Comparison of ENCODE assay signal across 11 cellular contexts in genomic region chr14:58082491-58083098, GRCh38.
DNase-seq lines count a peak whose midpoint lies in the region; ATAC-seq, FAIRE-seq and TF ChIP-seq lines count a peak whose summit lies in the region.
"Had no signal": no experiment of that assay in that cellular context is flagged by ENCODE, and none has a peak within 500 bp of the region (broad histone marks: within the 10 kb centered on the region; RNA-seq: fewer than 3 reads in every experiment).

No MANE protein-coding gene starts in this region.

- H3K4me1 ChIP-seq in HUES48 (ENCODE audit: control insufficient read depth, insufficient read depth, low read length) (peaks cover 17% of the 10 kb centered on the region; the same call in 1 of the 2 replicates), K562 (replicated peaks in 1 of 2; ENCODE audit: control insufficient read depth in 2 of 2, insufficient read depth in 2 of 2, low read length in 2 of 2) (no peaks in the 10 kb centered on the region; a peak in 1 of 5 replicates)

- no peak for TF ChIP-seq POLR2A in K562 (conservative IDR thresholded peaks at IDR 0.05)

- CTCF ChIA-PET in K562 (lab: Yijun Ruan, JAX; ENCODE audit: low intra/inter-chr PET ratio) = interaction anchor here (0.6 kb wide), 1 partner anchor 9 kb away, joined by 4 read pairs; no protein-coding TSS in a partner anchor

- intact Hi-C loops in K562 (cut with micrococcal nuclease) = no loop called here

- TF ChIP-seq RAD21 in K562 (CRISPR knock-in tag; conservative IDR thresholded peaks at IDR 0.05 in 1 of 2, IDR thresholded peaks at IDR 0.05 in 1 of 2) = no peak

- peak; percentile 79 for DNase-seq in A172 (ENCODE audit: low spot score)
- peak in 3 of 4 experiments; percentile 4 to 18 (median 13) for DNase-seq in K562 (ENCODE audit: extremely low read depth in 1 of 4, low spot score in 3 of 4)
- no peak for DNase-seq in activated CD4-positive, alpha-beta T cell treated with anti-CD3 and anti-CD28 coated beads for 4 hours
- no peak for DNase-seq in GOT3 (lab: John Stamatoyannopoulos, UW)
- no peak for DNase-seq in NCI-H2029 (lab: John Stamatoyannopoulos, UW)
- DNase-seq: activated CD4-positive, alpha-beta T cell treated with anti-CD3 and anti-CD28 coated beads for 36 hours; CD8-positive, alpha-beta T cell had no signal

- in situ Hi-C loops in K562 (cut with MboI) = loop anchor here (10.0 kb wide), 1 partner anchor 598 kb away; no protein-coding TSS in a partner anchor

- H3K27me3 ChIP-seq in HUES48 (ENCODE audit: control insufficient read depth, insufficient read depth, low read length) (no peaks in the 10 kb centered on the region), K562 (ENCODE audit: control insufficient read depth in 2 of 2, insufficient read depth in 2 of 2, low read length in 2 of 2) (no peaks in the 10 kb centered on the region)

- H4K20me1 ChIP-seq in K562 (replicated peaks; ENCODE audit: control insufficient read depth, insufficient read depth, low read length) = no peaks in the 10 kb centered on the region

- no peak for TF ChIP-seq CTCF in K562 (IDR thresholded peaks at IDR 0.05 in 2 of 3, conservative IDR thresholded peaks at IDR 0.05 in 1 of 3; ENCODE audit: insufficient read depth in 2 of 3, low read depth in 1 of 3, low read length in 3 of 3)

- H2AFZ ChIP-seq in K562 (ENCODE audit: low read depth, low read length) = peak overlapping the region; percentile 58; the same call in 1 of the 2 replicates

- TF ChIP-seq EP300 in K562 (IDR thresholded peaks at IDR 0.05; ENCODE audit: low read length) = no peak

- no peak overlapping the region for H3K4me2 ChIP-seq in K562 (ENCODE audit: insufficient read depth, low read length)

- H3K4me3 ChIP-seq in HUES48 (ENCODE audit: low read depth, low read length) (no peak overlapping the region), K562 (no peak overlapping the region)

- H3K9me3 ChIP-seq in HUES48 (ENCODE audit: control insufficient read depth, insufficient read depth, low read length) = no peaks in the 10 kb centered on the region
- H3K9me3 ChIP-seq in K562 (replicated peaks; ENCODE audit: control insufficient read depth, insufficient read depth, low read depth, low read length) = no peaks in the 10 kb centered on the region

- no peaks in the 10 kb centered on the region for H3K9me1 ChIP-seq in K562 (ENCODE audit: control insufficient read depth, insufficient read depth, low read length)

- POLR2A ChIA-PET in K562 (lab: Yijun Ruan, JAX) = no interaction called here

- no peaks in the 10 kb centered on the region for H3K36me3 ChIP-seq in HUES48 (ENCODE audit: control insufficient read depth, insufficient read depth, low read length)
- H3K36me3 ChIP-seq in K562 (ENCODE audit: control insufficient read depth, insufficient read depth, low read length) = no peaks in the 10 kb centered on the region

- H3K9ac ChIP-seq in HUES48 (ENCODE audit: low read depth, low read length) = no peak overlapping the region; the same call in 1 of the 2 replicates
- H3K9ac ChIP-seq in K562 (ENCODE audit: insufficient read depth in 1 of 2, low read depth in 2 of 2, low read length in 2 of 2) = no peak overlapping the region

- FAIRE-seq in K562 (lab: Jason Lieb, UNC) = no peak
- FAIRE-seq in islet of Langerhans (lab: Jason Lieb, UNC) = peak; percentile 56
- FAIRE-seq: frontal cortex had no signal

- ATAC-seq in K562 = peak; percentile 49; the same call in 1 of the 3 replicates
- ATAC-seq in GM19324 (IDR thresholded peaks at IDR 0.05; ENCODE audit: low FRiP score, unreplicated experiment) = no peak
- ATAC-seq: activated CD4-positive, alpha-beta T cell treated with anti-CD3 and anti-CD28 coated beads for 36 hours; CD8-positive, alpha-beta T cell had no signal

- H3K79me2 ChIP-seq in K562 (ENCODE audit: control insufficient read depth, insufficient read depth, low read length) = no peaks in the 10 kb centered on the region

- WGBS in K562 (ENCODE audit: insufficient coverage, low coverage, missing lambda C conversion rate) = 0% methylated on average over 1 of the region's 1 CpG

- H3K27ac ChIP-seq in HUES48 (ENCODE audit: low read depth, low read length) (peak overlapping the region; percentile 49), K562 (ENCODE audit: extremely low read depth, low read depth, low read length) (no peak overlapping the region; the same call in 2 of the 3 replicates)

- no TSS peak for BruUV-seq in K562 (replicated peaks; lab: Mats Ljungman, UMichigan)

TF ChIP-seq in K562, 482 proteins besides CTCF, POLR2A, EP300 and RAD21:
- TF ChIP-seq JUND (IDR thresholded peaks at IDR 0.05; ENCODE audit: borderline replicate concordance, low read depth, low read length) (peak; percentile 57; the same call in 1 of the 2 replicates), JUND (tag; IDR thresholded peaks at IDR 0.05; ENCODE audit: borderline replicate concordance, low read depth, low read length) (peak; percentile 65; the same call in 2 of the 3 replicates), TFE3 (CRISPR knock-in tag; IDR thresholded peaks at IDR 0.05) (peak; percentile 54), ARHGAP35 (IDR thresholded peaks at IDR 0.05; ENCODE audit: partially characterized antibody) (no peak), JUN (IDR thresholded peaks at IDR 0.05; ENCODE audit: borderline replicate concordance, low read depth, low read length) (0 out of 2 replicates have a peak, but pooled peaks have one; percentile 21), JUN (CRISPR knock-in tag; IDR thresholded peaks at IDR 0.05; ENCODE audit: borderline replicate concordance) (no peak), UBTF (IDR thresholded peaks at IDR 0.05; ENCODE audit: borderline replicate concordance in 1 of 2, low read depth in 2 of 2, low read length in 2 of 2) (no peak), MAFK (IDR thresholded peaks at IDR 0.05; ENCODE audit: low read length) (0 out of 2 replicates have a peak, but pooled peaks have one; percentile 13), C11orf30 (IDR thresholded peaks at IDR 0.05; ENCODE audit: low read depth) (peak; percentile 9; the same call in 1 of the 2 replicates), RBM15 (IDR thresholded peaks at IDR 0.05; ENCODE audit: insufficient read depth, low read length) (no peak), BACH1 (tag; IDR thresholded peaks at IDR 0.05) (peak; percentile 41; the same call in 1 of the 2 replicates), FOSL1 (tag; conservative IDR thresholded peaks at IDR 0.05) (peak; percentile 68), MAFG (tag; conservative IDR thresholded peaks at IDR 0.05) (peak; percentile 23), MEF2D (tag; conservative IDR thresholded peaks at IDR 0.05; ENCODE audit: low read depth) (0 out of 2 replicates have a peak, but pooled peaks have one; percentile 24), ATF3 (IDR thresholded peaks at IDR 0.05) (peak; percentile 80), ATF3 (CRISPR knock-in tag; conservative IDR thresholded peaks at IDR 0.05) (no peak)

Comparison
In these comparisons a context has a peak if more than half of its experiments do, and no peak if none do; other contexts are left out.
1. DNase-seq: peak in A172 (single experiment) and K562 (3 of 4); none in activated CD4-positive, alpha-beta T cell treated with anti-CD3 and anti-CD28 coated beads for 4 hours (0 of 2), GOT3 (single experiment) and NCI-H2029 (single experiment).